In genomic region chr1:40182956-40183710, GRCh38 we compare ENCODE assay signal across 10 cellular contexts. TPM values are rescaled to one million over a fixed set of nuclear protein-coding genes. Genes with fewer than 3 reads are reported as not detected.
DNase-seq lines count a peak whose midpoint lies in the region; ATAC-seq and TF ChIP-seq lines count a peak whose summit lies in the region.
"Had no signal": no experiment of that assay in that cellular context is flagged by ENCODE, and none has a peak within 500 bp of the region (broad histone marks: within the 10 kb centered on the region; RNA-seq: fewer than 3 reads in every experiment).

No MANE protein-coding gene starts in this region.

- POLR2A ChIA-PET in activated CD4-positive, alpha-beta T cell treated with anti-CD3 and anti-CD28 coated beads for 36 hours (lab: Charles Lee) = no interaction called here

- no peaks in the 10 kb centered on the region for H3K9me3 ChIP-seq in neural cell (ENCODE audit: low read length)

- no peaks in the 10 kb centered on the region for H3K9me3 Mint-ChIP-seq in activated CD4-positive, alpha-beta T cell treated with anti-CD3 and anti-CD28 coated beads for 36 hours (ENCODE audit: low read depth)

- TF ChIP-seq RAD21 in neural cell (conservative IDR thresholded peaks at IDR 0.05) = no peak

- H3K79me2 ChIP-seq in neural cell (replicated peaks; ENCODE audit: insufficient read depth, low read length) = peaks cover 84% of the 10 kb centered on the region

- intact Hi-C loops in activated CD4-positive, alpha-beta T cell treated with anti-CD3 and anti-CD28 coated beads for 36 hours (cut with DNase I, micrococcal nuclease) = no loop called here

- no peak overlapping the region for H3K4me2 ChIP-seq in neural cell (ENCODE audit: low read length)

- ATAC-seq in activated CD4-positive, alpha-beta T cell treated with anti-CD3 and anti-CD28 coated beads for 36 hours = peak; percentile 28
- no peak for ATAC-seq in GM21390 (IDR thresholded peaks at IDR 0.05; ENCODE audit: unreplicated experiment)

- CTCF ChIA-PET in activated CD4-positive, alpha-beta T cell treated with anti-CD3 and anti-CD28 coated beads for 36 hours (lab: Charles Lee) = interaction anchor here (0.6 to 2.4 kb wide), 23 partner anchors 9 to 263 kb away, joined by 3 to 17 read pairs (median 4); no protein-coding TSS in a partner anchor

- H3K36me3 Mint-ChIP-seq in activated CD4-positive, alpha-beta T cell treated with anti-CD3 and anti-CD28 coated beads for 36 hours (ENCODE audit: low read depth) = peaks cover 9% of the 10 kb centered on the region

- no peaks in the 10 kb centered on the region for H3K36me3 ChIP-seq in neural cell (ENCODE audit: insufficient read depth, low read length)

- no peaks in the 10 kb centered on the region for H4K20me1 ChIP-seq in neural cell (ENCODE audit: insufficient read depth)

- no peaks in the 10 kb centered on the region for H3K9me2 ChIP-seq in neural cell (ENCODE audit: insufficient read depth, low read length)

- no peaks in the 10 kb centered on the region for H3F3A ChIP-seq in neural cell (ENCODE audit: insufficient read depth, low read length, poor library complexity, severe bottlenecking)

- H2AFZ ChIP-seq in neural cell (ENCODE audit: low read depth, low read length) = no peak overlapping the region

- TF ChIP-seq CTCF in cardiac fibroblast (IDR thresholded peaks at IDR 0.05; ENCODE audit: low read depth, low read length) (peak; percentile 50), neural cell (IDR thresholded peaks at IDR 0.05; ENCODE audit: poor library complexity, severe bottlenecking) (peak; percentile 37)

- H3K9ac ChIP-seq in neural cell (ENCODE audit: low read length) = no peak overlapping the region

- H3K27ac Mint-ChIP-seq in activated CD4-positive, alpha-beta T cell treated with anti-CD3 and anti-CD28 coated beads for 36 hours = no peak overlapping the region

- TF ChIP-seq EP300 in neural cell (conservative IDR thresholded peaks at IDR 0.05; ENCODE audit: poor library complexity, severe bottlenecking) = no peak

- H3K4me3 Mint-ChIP-seq in activated CD4-positive, alpha-beta T cell treated with anti-CD3 and anti-CD28 coated beads for 36 hours = no peak overlapping the region

- no peaks in the 10 kb centered on the region for H3K27me3 Mint-ChIP-seq in activated CD4-positive, alpha-beta T cell treated with anti-CD3 and anti-CD28 coated beads for 36 hours

- DNase-seq in activated CD4-positive, alpha-beta T cell treated with anti-CD3 and anti-CD28 coated beads for 36 hours = peak; percentile 31
- no peak for DNase-seq in activated CD4-positive, alpha-beta T cell treated with anti-CD3 and anti-CD28 coated beads, Interleukin-2, amount 50 U/mL, for 48 hours
- peak; percentile 43 to 58 for DNase-seq in Kasumi-1 (lab: John Stamatoyannopoulos, UW)
- peak; percentile 53 to 59 for DNase-seq in cardiac fibroblast (ENCODE audit: low read depth in 2 of 2)
- no peak for DNase-seq in middle frontal gyrus (ENCODE audit: extremely low spot score, low spot score)
- no peak for DNase-seq in amniotic stem cell (lab: John Stamatoyannopoulos, UW)
- DNase-seq: DMS79, NCI-H1048 had no signal

- H3K4me3 ChIP-seq in cardiac fibroblast (replicated peaks in 1 of 2; ENCODE audit: low read depth in 2 of 2, low read length in 2 of 2) (no peak overlapping the region), neural cell (ENCODE audit: low read length) (no peak overlapping the region)

- H3K27ac ChIP-seq in neural cell (ENCODE audit: low read length) = no peak overlapping the region

- H3K27me3 ChIP-seq in neural cell (ENCODE audit: insufficient read depth, low read depth, low read length) = no peaks in the 10 kb centered on the region

- peaks cover 71% of the 10 kb centered on the region for H3K4me1 Mint-ChIP-seq in activated CD4-positive, alpha-beta T cell treated with anti-CD3 and anti-CD28 coated beads for 36 hours

TF ChIP-seq in neural cell, 6 proteins besides CTCF, POLR2A, EP300 and RAD21:
- TF ChIP-seq MXI1 (conservative IDR thresholded peaks at IDR 0.05; ENCODE audit: poor library complexity, severe bottlenecking) = no peak
- no peak for TF ChIP-seq EZH2 (IDR thresholded peaks at IDR 0.05; ENCODE audit: borderline replicate concordance, insufficient read depth, low read length, poor library complexity, severe bottlenecking)
- no peak for TF ChIP-seq POLR2AphosphoS5 (IDR thresholded peaks at IDR 0.05)
- no peak for TF ChIP-seq TAF1 (IDR thresholded peaks at IDR 0.05; ENCODE audit: low read depth)
- TF ChIP-seq REST (IDR thresholded peaks at IDR 0.05; ENCODE audit: borderline replicate concordance) = no peak
- TF ChIP-seq SMC3 (conservative IDR thresholded peaks at IDR 0.05; ENCODE audit: poor library complexity) = no peak

RNA-seq across cellular contexts. Expression of gene RLF, which starts 21.9 kb away (rescaled TPM):
- total RNA-seq in activated CD4-positive, alpha-beta T cell treated with anti-CD3 and anti-CD28 coated beads for 36 hours = 10 to 100 TPM; 20.1 to 20.9 TPM
- polyA plus RNA-seq in neural cell = 23.4 and 26.7 TPM in 2 replicates
- 107 and 110 TPM in 2 replicates for polyA minus RNA-seq in neural cell

Comparison
In these comparisons a context has a peak if more than half of its experiments do, and no peak if none do; other contexts are left out.
1. DNase-seq: peak in activated CD4-positive, alpha-beta T cell treated with anti-CD3 and anti-CD28 coated beads for 36 hours (single experiment), Kasumi-1 (2 of 2) and cardiac fibroblast (2 of 2); none in activated CD4-positive, alpha-beta T cell treated with anti-CD3 and anti-CD28 coated beads, Interleukin-2, amount 50 U/mL, for 48 hours (0 of 2), middle frontal gyrus (single experiment) and amniotic stem cell (single experiment).